ENCODE assay signal across 9 cellular contexts in genomic region chr3:38650248-38650940, GRCh38. TPM values are rescaled to one million over a fixed set of nuclear protein-coding genes. Genes with fewer than 3 reads are reported as not detected.
DNase-seq lines count a peak whose midpoint lies in the region; ATAC-seq and TF ChIP-seq lines count a peak whose summit lies in the region.
"Had no signal": no experiment of that assay in that cellular context is flagged by ENCODE, and none has a peak within 500 bp of the region (broad histone marks: within the 10 kb centered on the region; RNA-seq: fewer than 3 reads in every experiment).

No MANE protein-coding gene starts in this region.

- no peak overlapping the region for H3K27ac ChIP-seq in esophagus muscularis mucosa (replicated peaks in 1 of 4)
- H3K27ac ChIP-seq: testis had no signal

- H3K9ac ChIP-seq in Loucy (ENCODE audit: low read depth, low read length, poor library complexity, severe bottlenecking): no peak overlapping the region
- H3K9ac ChIP-seq in skeletal muscle satellite cell (ENCODE audit: low read depth, low read length): peak overlapping the region; percentile 63

- intact Hi-C loops in esophagus muscularis mucosa (cut with DNase I): loop anchor here (2.0 kb wide), 1 partner anchor 130 kb away; no protein-coding TSS in a partner anchor

- no peaks in the 10 kb centered on the region for H3K9me3 ChIP-seq in Loucy (ENCODE audit: insufficient read depth, low read depth, low read length)
- no peaks in the 10 kb centered on the region for H3K9me3 ChIP-seq in esophagus muscularis mucosa
- no peaks in the 10 kb centered on the region for H3K9me3 ChIP-seq in skeletal muscle satellite cell (replicated peaks; ENCODE audit: low read length)
- H3K9me3 ChIP-seq: testis had no signal

- 84% methylated on average over 13 of the region's 13 CpGs for WGBS in esophagus muscularis mucosa

- ATAC-seq in HG03565 (IDR thresholded peaks at IDR 0.05; ENCODE audit: unreplicated experiment): no peak

- H3F3A ChIP-seq in Loucy (ENCODE audit: low read depth): no peaks in the 10 kb centered on the region

- no peaks in the 10 kb centered on the region for H3K79me2 ChIP-seq in Loucy (ENCODE audit: insufficient read depth, low read length)

- peak; percentile 1 for DNase-seq in NCI-H748 (lab: John Stamatoyannopoulos, UW; ENCODE audit: unreplicated experiment)
- no peak for DNase-seq in NCI-H748 treated with DMSO at 0.1 percent for 48 hours (lab: John Stamatoyannopoulos, UW)
- peak; percentile 89 for DNase-seq in esophagus muscularis mucosa (ENCODE audit: extremely low spot score)
- DNase-seq in DMS53 treated with DMSO at 0.1 percent for 48 hours (lab: John Stamatoyannopoulos, UW; ENCODE audit: unreplicated experiment): no peak
- DNase-seq in cerebellar nuclear complex (lab: John Stamatoyannopoulos, UW): no peak

- H3K4me2 ChIP-seq in Loucy (ENCODE audit: low read depth, low read length, poor library complexity, severe bottlenecking) (peak overlapping the region; percentile 24), skeletal muscle satellite cell (ENCODE audit: low read length) (peak overlapping the region; percentile 91)

- no peaks in the 10 kb centered on the region for H3K27me3 ChIP-seq in Loucy (ENCODE audit: insufficient read depth, low read length, poor library complexity, severe bottlenecking)
- peaks cover 0 to 77% (median 19%) of the 10 kb centered on the region in 4 donors for H3K27me3 ChIP-seq in esophagus muscularis mucosa
- peaks cover 36% of the 10 kb centered on the region for H3K27me3 ChIP-seq in skeletal muscle satellite cell (ENCODE audit: control insufficient read depth, insufficient read depth, low read length)
- H3K27me3 ChIP-seq: testis had no signal

- H3K4me3 ChIP-seq in Loucy (ENCODE audit: low read length, poor library complexity, severe bottlenecking) (no peak overlapping the region), esophagus muscularis mucosa (peak overlapping the region; percentile 58 to 70 (median 62)), skeletal muscle satellite cell (ENCODE audit: low read length) (peak overlapping the region; percentile 77)

- H2AFZ ChIP-seq in Loucy (ENCODE audit: low read length): 0 out of 2 replicates have a peak overlapping the region, but pooled peaks have one; percentile 18

- TF ChIP-seq CTCF in Loucy (conservative IDR thresholded peaks at IDR 0.05; ENCODE audit: low read length): no peak
- TF ChIP-seq CTCF in esophagus muscularis mucosa (IDR thresholded peaks at IDR 0.05): no peak

- no peak for TF ChIP-seq EP300 in esophagus muscularis mucosa (IDR thresholded peaks at IDR 0.05)

- no peak for TF ChIP-seq POLR2A in esophagus muscularis mucosa (IDR thresholded peaks at IDR 0.05; ENCODE audit: low read depth)

- H3K4me1 ChIP-seq in Loucy (ENCODE audit: insufficient read depth, low read length, poor library complexity, severe bottlenecking): no peaks in the 10 kb centered on the region
- peaks cover 12 to 31% (median 24%) of the 10 kb centered on the region in 4 donors for H3K4me1 ChIP-seq in esophagus muscularis mucosa
- peaks cover 4% of the 10 kb centered on the region for H3K4me1 ChIP-seq in skeletal muscle satellite cell (ENCODE audit: control insufficient read depth, insufficient read depth, low read length)

- no peaks in the 10 kb centered on the region for H4K20me1 ChIP-seq in Loucy (ENCODE audit: insufficient read depth, low read length, poor library complexity, severe bottlenecking)

- no peaks in the 10 kb centered on the region for H3K36me3 ChIP-seq in Loucy (ENCODE audit: insufficient read depth, low read length)
- no peaks in the 10 kb centered on the region for H3K36me3 ChIP-seq in esophagus muscularis mucosa
- H3K36me3 ChIP-seq in skeletal muscle satellite cell (ENCODE audit: insufficient read depth, low read length): no peaks in the 10 kb centered on the region

- H3K9me2 ChIP-seq in Loucy (replicated peaks; ENCODE audit: low read depth, low read length): no peaks in the 10 kb centered on the region

RNA-seq across cellular contexts. Expression of gene SCN5A, which starts 0.9 kb away (rescaled TPM):
- 1 to 10 TPM in 2 of 4 donors, under 1 TPM in 2; 0.42 to 1.3 (median 0.77) TPM for total RNA-seq in esophagus muscularis mucosa
- total RNA-seq in skeletal muscle satellite cell (2012; rRNA removed): 0.25 and 4.8 TPM in 2 replicates

Comparison
In these comparisons a context has a peak if more than half of its experiments do, and no peak if none do; other contexts are left out.
1. DNase-seq: peak in NCI-H748 (single experiment) and esophagus muscularis mucosa (single experiment); none in NCI-H748 treated with DMSO at 0.1 percent for 48 hours (single experiment), DMS53 treated with DMSO at 0.1 percent for 48 hours (single experiment) and cerebellar nuclear complex (0 of 2).